In genomic region chr5:142107729-142108431, GRCh38 we compare ENCODE assay signal across 2 cellular contexts.
TF ChIP-seq lines count a peak whose summit lies in the region.

No MANE protein-coding gene starts in this region.

TF ChIP-seq in SK-N-SH, 30 proteins besides CTCF, POLR2A, EP300 and RAD21 (continued from another document):
- no peak for TF ChIP-seq ZBTB33 (IDR thresholded peaks at IDR 0.05; ENCODE audit: borderline replicate concordance, low read depth)
- no peak for TF ChIP-seq SMC3 (IDR thresholded peaks at IDR 0.05; ENCODE audit: low read depth, low read length)
- TF ChIP-seq NRF1 (IDR thresholded peaks at IDR 0.05; ENCODE audit: low read depth, low read length): no peak
- TF ChIP-seq MXI1 (IDR thresholded peaks at IDR 0.05; ENCODE audit: low read depth, low read length): no peak
- no peak for TF ChIP-seq NFIC (IDR thresholded peaks at IDR 0.05; ENCODE audit: borderline replicate concordance)
- TF ChIP-seq FOXJ3 (CRISPR knock-in tag; IDR thresholded peaks at IDR 0.05): no peak
- TF ChIP-seq FOSL2 (IDR thresholded peaks at IDR 0.05; ENCODE audit: borderline replicate concordance, low read depth): no peak
- TF ChIP-seq EZH2phosphoT487 (IDR thresholded peaks at IDR 0.05; ENCODE audit: borderline replicate concordance, low read depth): no peak
- no peak for TF ChIP-seq FOXM1 (IDR thresholded peaks at IDR 0.05; ENCODE audit: low read depth)
- no peak for TF ChIP-seq MAX (IDR thresholded peaks at IDR 0.05; ENCODE audit: low read depth)

TF ChIP-seq in SK-N-SH treated with all-trans-retinoic acid at 6 μM for 48 hours, 23 proteins besides CTCF, POLR2A, EP300 and RAD21 (continued from another document):
- no peak for TF ChIP-seq TSHZ2 (CRISPR knock-in tag; IDR thresholded peaks at IDR 0.05)
- TF ChIP-seq OSR1 (CRISPR knock-in tag; IDR thresholded peaks at IDR 0.05): no peak
- TF ChIP-seq ARNTL (CRISPR knock-in tag; IDR thresholded peaks at IDR 0.05; ENCODE audit: borderline replicate concordance, low read depth): no peak
- TF ChIP-seq ZC3H10 (CRISPR knock-in tag; IDR thresholded peaks at IDR 0.05): no peak
- no peak for TF ChIP-seq ZNF565 (CRISPR knock-in tag; conservative IDR thresholded peaks at IDR 0.05; ENCODE audit: low read depth)
- TF ChIP-seq BACH2 (CRISPR knock-in tag; IDR thresholded peaks at IDR 0.05; ENCODE audit: borderline replicate concordance): no peak
- no peak for TF ChIP-seq TOX (CRISPR knock-in tag; IDR thresholded peaks at IDR 0.05; ENCODE audit: borderline replicate concordance)
- TF ChIP-seq SNAI2 (CRISPR knock-in tag; IDR thresholded peaks at IDR 0.05): no peak
- TF ChIP-seq ZFP3 (CRISPR knock-in tag; IDR thresholded peaks at IDR 0.05): no peak
- no peak for TF ChIP-seq ZNF8 (CRISPR knock-in tag; IDR thresholded peaks at IDR 0.05)
- TF ChIP-seq TCF4 (CRISPR knock-in tag; IDR thresholded peaks at IDR 0.05; ENCODE audit: borderline replicate concordance): no peak
- TF ChIP-seq ISL1 (CRISPR knock-in tag; IDR thresholded peaks at IDR 0.05): no peak
- no peak for TF ChIP-seq PPARA (CRISPR knock-in tag; IDR thresholded peaks at IDR 0.05; ENCODE audit: borderline replicate concordance)
